In genomic region chr1:117365350-117366280, GRCh38 we compare ENCODE assay signal across 8 cellular contexts. TPM values are rescaled to one million over a fixed set of nuclear protein-coding genes. Genes with fewer than 3 reads are reported as not detected.
DNase-seq lines count a peak whose midpoint lies in the region; ATAC-seq, FAIRE-seq and TF ChIP-seq lines count a peak whose summit lies in the region.

No MANE protein-coding gene starts in this region.

- no peaks in the 10 kb centered on the region for H3K27me3 ChIP-seq in Peyer's patch
- H3K27me3 ChIP-seq in pancreas: no peaks in the 10 kb centered on the region

- H3K9me3 ChIP-seq in Peyer's patch (no peaks in the 10 kb centered on the region), pancreas (no peaks in the 10 kb centered on the region)

- no peak for TF ChIP-seq POLR2A in Peyer's patch (IDR thresholded peaks at IDR 0.05)

- H3K4me1 ChIP-seq in Peyer's patch: peaks cover 0 to 12% (median 5%) of the 10 kb centered on the region in 4 donors
- H3K4me1 ChIP-seq in pancreas: peaks cover 4 to 5% (median 4%) of the 10 kb centered on the region in 3 donors

- TF ChIP-seq CTCF in Peyer's patch (IDR thresholded peaks at IDR 0.05) (no peak), pancreas (IDR thresholded peaks at IDR 0.05) (no peak), GM10266 (IDR thresholded peaks at IDR 0.05; ENCODE audit: control insufficient read depth, insufficient read depth, low read depth, missing control alignments) (no peak)

- ATAC-seq in pancreas (no peak), HG02759 (IDR thresholded peaks at IDR 0.05; ENCODE audit: unreplicated experiment) (no peak)

- peak overlapping the region; percentile 96 to 99 (median 98) for H3K27ac ChIP-seq in Peyer's patch
- H3K27ac ChIP-seq in epithelial cell of prostate: peak overlapping the region; percentile 92
- H3K27ac ChIP-seq in pancreas: peak overlapping the region; percentile 93 to 96 (median 96)

- H3K4me3 ChIP-seq in Peyer's patch (peak overlapping the region; percentile 79 to 97 (median 84)), pancreas (peak overlapping the region; percentile 65 to 96 (median 78))

- intact Hi-C loops in pancreas (cut with DNase I): no loop called here

- FAIRE-seq in GM19239 (lab: Jason Lieb, UNC): peak; percentile 39
- no peak for FAIRE-seq in pancreas (lab: Jason Lieb, UNC)

- 20 to 23% methylated on average over 11 of the region's 11 CpGs for WGBS in pancreas, 2 donors

- no peak for DNase-seq in GM19239 (ENCODE audit: insufficient read length, low spot score)
- peak in 1 of 3 donors; percentile 30 for DNase-seq in Peyer's patch
- DNase-seq in epithelial cell of prostate (ENCODE audit: low read depth, low spot score): no peak
- peak in 1 of 6 donors; percentile 30 for DNase-seq in pancreas
- DNase-seq in CD1c-positive myeloid dendritic cell (ENCODE audit: extremely low spot score): no peak
- no peak for DNase-seq in GM10266 (ENCODE audit: extremely low spot score)
- no peak for DNase-seq in activated effector memory CD4-positive, alpha-beta T cell treated with Interleukin-2 at 50 U/mL for 16 hours

- no peaks in the 10 kb centered on the region for H3K36me3 ChIP-seq in Peyer's patch
- H3K36me3 ChIP-seq in pancreas: no peaks in the 10 kb centered on the region

RNA-seq across cellular contexts. Expression of gene MAN1A2, which starts 1.6 kb away (rescaled TPM):
- 10 to 100 TPM; 43.2 to 53.8 (median 49.4) TPM for total RNA-seq in Peyer's patch
- total RNA-seq in pancreas: 10 to 100 TPM; 37.4 to 50.7 (median 45.7) TPM
- polyA plus RNA-seq in pancreas: 1 to 10 TPM; 6.0 to 8.4 TPM
